ENCODE assay signal across 9 cellular contexts in the genomic region with DNA sequence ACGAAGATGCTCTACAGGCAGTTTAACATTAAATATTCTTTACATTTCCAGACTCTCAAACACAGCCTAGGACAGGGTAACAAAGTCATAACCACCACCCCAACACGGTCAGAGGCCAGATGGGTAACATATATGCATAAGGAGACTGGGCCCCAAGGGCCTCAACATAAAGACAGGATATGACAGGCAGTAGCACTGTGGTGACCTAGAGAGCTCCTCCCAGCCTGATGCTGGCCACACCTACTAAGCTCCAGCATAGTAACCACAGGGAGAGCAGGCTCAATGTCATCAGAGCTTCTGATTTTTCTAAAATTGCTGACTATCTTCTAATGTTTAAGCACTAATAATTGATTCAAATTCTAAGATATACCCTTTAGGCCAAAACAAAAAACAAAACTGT. TPM values are rescaled to one million over a fixed set of nuclear protein-coding genes. Genes with fewer than 3 reads are reported as not detected.
DNase-seq lines count a peak whose midpoint lies in the region; ATAC-seq and TF ChIP-seq lines count a peak whose summit lies in the region.
"Had no signal": no experiment of that assay in that cellular context is flagged by ENCODE, and none has a peak within 500 bp of the region (broad histone marks: within the 10 kb centered on the region; RNA-seq: fewer than 3 reads in every experiment).

No MANE protein-coding gene starts in this region.

- H3K27ac ChIP-seq in WERI-Rb-1 (no peak overlapping the region), osteoblast (ENCODE audit: low read depth, low read length) (no peak overlapping the region)

- no peak overlapping the region for H3K4me3 ChIP-seq in WERI-Rb-1 (ENCODE audit: low read depth, low read length)
- H3K4me3 ChIP-seq in osteoblast (ENCODE audit: insufficient read depth, low read length): no peak overlapping the region

- peaks cover 7% of the 10 kb centered on the region for H4K20me1 ChIP-seq in osteoblast (ENCODE audit: insufficient read depth, low read length)

- H3K36me3 ChIP-seq in WERI-Rb-1 (no peaks in the 10 kb centered on the region), osteoblast (ENCODE audit: insufficient read depth, low read length) (peaks cover 4% of the 10 kb centered on the region)

- H3K4me2 ChIP-seq in osteoblast (ENCODE audit: insufficient read depth, low read length): no peak overlapping the region

- peaks cover 15% of the 10 kb centered on the region for H3K4me1 ChIP-seq in osteoblast (ENCODE audit: insufficient read depth, low read length)

- peak; percentile 93 for ATAC-seq in HG02981 (IDR thresholded peaks at IDR 0.05; ENCODE audit: unreplicated experiment)
- peak; percentile 90 for ATAC-seq in stimulated activated naive CD8-positive, alpha-beta T cell treated with anti-CD3 and anti-CD28 coated beads, Interleukin-15, Interleukin-2, amounts not matched to agents 100 U/mL and 50 U/mL, for 24 hours

- H2AFZ ChIP-seq in osteoblast (ENCODE audit: low read length): no peak overlapping the region

- H3K9me3 ChIP-seq in WERI-Rb-1 (ENCODE audit: severe bottlenecking) (no peaks in the 10 kb centered on the region), osteoblast (ENCODE audit: low read depth, low read length) (no peaks in the 10 kb centered on the region)

- no peak for TF ChIP-seq CTCF in WERI-Rb-1 (IDR thresholded peaks at IDR 0.05; ENCODE audit: low read depth, low read length)
- no peak for TF ChIP-seq CTCF in osteoblast (IDR thresholded peaks at IDR 0.05; ENCODE audit: extremely low read depth, low read depth, low read length)

- peak; percentile 25 to 40 for DNase-seq in activated T-cell treated with anti-CD3 and anti-CD28 coated beads, Interleukin-2, amount 50 U/mL, for 48 hours
- no peak for DNase-seq in activated T-cell treated with anti-CD3 and anti-CD28 coated beads, Interleukin-2, amount 50 U/mL, for 1 hour
- DNase-seq in WERI-Rb-1 (peak; percentile 25), AML-193 (lab: John Stamatoyannopoulos, UW) (no peak), osteoblast (ENCODE audit: insufficient read length, low spot score, missing footprints) (no peak), Ammon's horn (ENCODE audit: low spot score) (no peak)
- peak; percentile 17 for DNase-seq in stimulated activated naive CD8-positive, alpha-beta T cell treated with anti-CD3 and anti-CD28 coated beads, Interleukin-15, Interleukin-2, amounts not matched to agents 100 U/mL and 50 U/mL, for 24 hours

- H3K79me2 ChIP-seq in osteoblast (ENCODE audit: insufficient read depth, low read length): no peaks in the 10 kb centered on the region

- H3K27me3 ChIP-seq in WERI-Rb-1 (ENCODE audit: insufficient read depth, low read depth, severe bottlenecking) (no peaks in the 10 kb centered on the region), osteoblast (ENCODE audit: insufficient read depth, low read length) (no peaks in the 10 kb centered on the region)

RNA-seq across cellular contexts. Expression of a gene that starts 21.7 kb away (rescaled TPM):
- not detected in 2 replicates for total RNA-seq in osteoblast
- total RNA-seq: subcutaneous adipose tissue had no signal

Comparison
In these comparisons a context has a peak if more than half of its experiments do, and no peak if none do; other contexts are left out.
1. DNase-seq: peak in activated T-cell treated with anti-CD3 and anti-CD28 coated beads, Interleukin-2, amount 50 U/mL, for 48 hours (2 of 2), WERI-Rb-1 (single experiment) and stimulated activated naive CD8-positive, alpha-beta T cell treated with anti-CD3 and anti-CD28 coated beads, Interleukin-15, Interleukin-2, amounts not matched to agents 100 U/mL and 50 U/mL, for 24 hours (single experiment); none in activated T-cell treated with anti-CD3 and anti-CD28 coated beads, Interleukin-2, amount 50 U/mL, for 1 hour (single experiment), AML-193 (0 of 2), osteoblast (single experiment) and Ammon's horn (single experiment).